ENCODE assay signal across 1 cellular context in genomic region chr20:63270606-63271325, GRCh38.
TF ChIP-seq lines count a peak whose summit lies in the region.

No MANE protein-coding gene starts in this region.

TF ChIP-seq in GM23338, 12 proteins besides CTCF, POLR2A, EP300 and RAD21:
- TF ChIP-seq EZH2phosphoT487 (IDR thresholded peaks at IDR 0.05; ENCODE audit: unreplicated experiment) (no peak), ETS1 (IDR thresholded peaks at IDR 0.05) (no peak), ZNF114 (CRISPR knock-in tag; IDR thresholded peaks at IDR 0.05) (no peak), STAT1 (IDR thresholded peaks at IDR 0.05; ENCODE audit: unreplicated experiment) (no peak), EZH2 (IDR thresholded peaks at IDR 0.05; ENCODE audit: low read depth, unreplicated experiment) (no peak), ZNF462 (CRISPR knock-in tag; IDR thresholded peaks at IDR 0.05) (no peak), POLR2AphosphoS5 (IDR thresholded peaks at IDR 0.05; ENCODE audit: low read depth) (no peak), ZNF331 (CRISPR knock-in tag; IDR thresholded peaks at IDR 0.05; ENCODE audit: low read depth) (no peak), NANOG (IDR thresholded peaks at IDR 0.05; ENCODE audit: borderline replicate concordance) (no peak), CREB1 (CRISPR knock-in tag; IDR thresholded peaks at IDR 0.05; ENCODE audit: low read depth) (no peak), JUNB (IDR thresholded peaks at IDR 0.05; ENCODE audit: unreplicated experiment) (no peak)
- TF ChIP-seq, protein P1, sequence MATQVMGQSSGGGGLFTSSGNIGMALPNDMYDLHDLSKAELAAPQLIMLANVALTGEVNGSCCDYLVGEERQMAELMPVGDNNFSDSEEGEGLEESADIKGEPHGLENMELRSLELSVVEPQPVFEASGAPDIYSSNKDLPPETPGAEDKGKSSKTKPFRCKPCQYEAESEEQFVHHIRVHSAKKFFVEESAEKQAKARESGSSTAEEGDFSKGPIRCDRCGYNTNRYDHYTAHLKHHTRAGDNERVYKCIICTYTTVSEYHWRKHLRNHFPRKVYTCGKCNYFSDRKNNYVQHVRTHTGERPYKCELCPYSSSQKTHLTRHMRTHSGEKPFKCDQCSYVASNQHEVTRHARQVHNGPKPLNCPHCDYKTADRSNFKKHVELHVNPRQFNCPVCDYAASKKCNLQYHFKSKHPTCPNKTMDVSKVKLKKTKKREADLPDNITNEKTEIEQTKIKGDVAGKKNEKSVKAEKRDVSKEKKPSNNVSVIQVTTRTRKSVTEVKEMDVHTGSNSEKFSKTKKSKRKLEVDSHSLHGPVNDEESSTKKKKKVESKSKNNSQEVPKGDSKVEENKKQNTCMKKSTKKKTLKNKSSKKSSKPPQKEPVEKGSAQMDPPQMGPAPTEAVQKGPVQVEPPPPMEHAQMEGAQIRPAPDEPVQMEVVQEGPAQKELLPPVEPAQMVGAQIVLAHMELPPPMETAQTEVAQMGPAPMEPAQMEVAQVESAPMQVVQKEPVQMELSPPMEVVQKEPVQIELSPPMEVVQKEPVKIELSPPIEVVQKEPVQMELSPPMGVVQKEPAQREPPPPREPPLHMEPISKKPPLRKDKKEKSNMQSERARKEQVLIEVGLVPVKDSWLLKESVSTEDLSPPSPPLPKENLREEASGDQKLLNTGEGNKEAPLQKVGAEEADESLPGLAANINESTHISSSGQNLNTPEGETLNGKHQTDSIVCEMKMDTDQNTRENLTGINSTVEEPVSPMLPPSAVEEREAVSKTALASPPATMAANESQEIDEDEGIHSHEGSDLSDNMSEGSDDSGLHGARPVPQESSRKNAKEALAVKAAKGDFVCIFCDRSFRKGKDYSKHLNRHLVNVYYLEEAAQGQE (IDR thresholded peaks at IDR 0.05; ENCODE audit: unreplicated experiment), result no peak
